In the genomic region with DNA sequence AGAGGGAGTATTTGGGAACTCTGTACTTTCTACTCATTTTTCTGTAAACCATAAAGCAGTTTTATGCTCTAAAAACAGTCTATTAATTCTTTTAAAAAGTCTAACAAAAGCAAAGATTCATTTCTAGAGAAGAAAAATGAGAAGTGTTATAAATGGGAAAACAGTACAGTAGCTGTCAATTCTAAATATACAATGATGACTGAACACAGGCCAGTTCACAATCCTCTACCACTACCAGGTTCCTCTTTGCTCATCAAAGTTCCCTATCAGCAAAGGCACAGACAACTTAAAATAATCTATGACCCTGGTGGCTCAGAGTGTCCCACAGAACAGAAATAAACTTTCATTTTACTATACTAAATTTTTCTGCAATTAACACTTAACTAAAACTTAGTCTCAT, we compare ENCODE assay signal across 9 cellular contexts. TPM values are rescaled to one million over a fixed set of nuclear protein-coding genes. Genes with fewer than 3 reads are reported as not detected.
DNase-seq lines count a peak whose midpoint lies in the region; ATAC-seq and TF ChIP-seq lines count a peak whose summit lies in the region.
"Had no signal": no experiment of that assay in that cellular context is flagged by ENCODE, and none has a peak within 500 bp of the region (broad histone marks: within the 10 kb centered on the region; RNA-seq: fewer than 3 reads in every experiment).

No MANE protein-coding gene starts in this region.

- H3K27me3 ChIP-seq in GM23248 (replicated peaks; ENCODE audit: insufficient read depth) (no peaks in the 10 kb centered on the region), left lung (no peaks in the 10 kb centered on the region)

- peaks cover 4% of the 10 kb centered on the region; the same call in 1 of the 2 replicates for H4K20me1 ChIP-seq in GM23248 (ENCODE audit: insufficient read depth)

- H3F3A ChIP-seq in GM23248 (ENCODE audit: insufficient read depth): peaks cover 35% of the 10 kb centered on the region

- ATAC-seq in left lung: peak; percentile 43

- H3K4me1 ChIP-seq in GM23248 (ENCODE audit: insufficient read depth) (peaks cover 15% of the 10 kb centered on the region), left lung (peaks cover 0 to 15% of the 10 kb centered on the region in 2 donors)

- TF ChIP-seq CTCF in GM13977 (IDR thresholded peaks at IDR 0.05; ENCODE audit: extremely low read depth, insufficient read depth, missing control alignments): no peak
- TF ChIP-seq CTCF in left lung (IDR thresholded peaks at IDR 0.05): no peak

- peaks cover 98% of the 10 kb centered on the region for H3K79me2 ChIP-seq in GM23248 (ENCODE audit: insufficient read depth)

- H2AFZ ChIP-seq in GM23248: no peak overlapping the region

- in situ Hi-C loops in GM13977 (cut with MboI; ENCODE audit: low pct_unique_long_range_greater_than_20kb, low sequenced_read_pairs, unreplicated experiment) (no loop called here), GM23248 (cut with MboI) (no loop called here), ACHN (cut with HindIII; ENCODE audit: low pct_ligation_motif_present, low pct_unique_long_range_greater_than_20kb, low sequenced_read_pairs) (no loop called here)

- peak overlapping the region; percentile 26; the same call in 1 of the 2 replicates for H3K9ac ChIP-seq in GM23248

- H3K9me3 ChIP-seq in GM23248 (ENCODE audit: low read depth) (no peaks in the 10 kb centered on the region), left lung (no peaks in the 10 kb centered on the region)

- H3K4me2 ChIP-seq in GM23248 (ENCODE audit: unreplicated experiment): peak overlapping the region; percentile 75

- H3K4me3 ChIP-seq in GM23248 (peak overlapping the region; percentile 11; the same call in 1 of the 2 replicates), left lung (no peak overlapping the region)

- intact Hi-C loops in left lung (cut with DNase I): no loop called here
- intact Hi-C loops in head of caudate nucleus (cut with DNase I): no loop called here

- peaks cover 3% of the 10 kb centered on the region for H3K36me3 ChIP-seq in GM23248 (ENCODE audit: low read depth)
- peaks cover 0 to 72% of the 10 kb centered on the region in 2 donors for H3K36me3 ChIP-seq in left lung

- H3K27ac ChIP-seq in GM23248: peak overlapping the region; percentile 54
- peak overlapping the region in 1 of 2 donors; percentile 34 for H3K27ac ChIP-seq in left lung

- H3K9me2 ChIP-seq in GM23248 (ENCODE audit: insufficient read depth): no peaks in the 10 kb centered on the region

- peak; percentile 75 for DNase-seq in GM13977 (ENCODE audit: low spot score)
- DNase-seq in GM23248: no peak
- peak; percentile 31 for DNase-seq in OCI-M2 (lab: John Stamatoyannopoulos, UW; ENCODE audit: unreplicated experiment)
- DNase-seq in left lung: no peak
- no peak for DNase-seq in NCI-H1105 treated with DMSO at 0.1 percent for 48 hours (lab: John Stamatoyannopoulos, UW)
- DNase-seq in ACHN: no peak
- no peak for DNase-seq in GDM1 (lab: John Stamatoyannopoulos, UW)
- no peak for DNase-seq in head of caudate nucleus
- DNase-seq: SHP77 treated with DMSO at 0.1 percent for 48 hours had no signal

RNA-seq across cellular contexts. Expression of a gene that starts 12.5 kb away (rescaled TPM):
- 15.2 and 17.8 TPM in 2 replicates for total RNA-seq in GM23248 (2014; rRNA removed; shearing (Covaris generic))
- polyA plus RNA-seq in GM23248 (2016; fragmentation: Nextera tagmentation; extraction: Ambion mirVana): 16.1 and 17.2 TPM in 2 replicates
- 10 to 100 TPM; 17.3 to 33.7 TPM for total RNA-seq in left lung

RNA-seq across cellular contexts. Expression of a gene that starts 29.3 kb away (rescaled TPM):
- 31.7 and 42.1 TPM in 2 replicates for total RNA-seq in GM23248 (2014; rRNA removed; shearing (Covaris generic))
- polyA plus RNA-seq in GM23248 (2016; fragmentation: Nextera tagmentation; extraction: Ambion mirVana): 34.2 and 36.5 TPM in 2 replicates
- 10 to 100 TPM; 40.1 to 46.1 TPM for total RNA-seq in left lung

Comparison
In these comparisons a context has a peak if more than half of its experiments do, and no peak if none do; other contexts are left out.
1. DNase-seq: peak in GM13977 (single experiment) and OCI-M2 (single experiment); none in GM23248 (single experiment), left lung (0 of 2), NCI-H1105 treated with DMSO at 0.1 percent for 48 hours (single experiment), ACHN (single experiment), GDM1 (single experiment) and head of caudate nucleus (0 of 42).